Comparison of ENCODE assay signal across 22 cellular contexts in genomic region chr7:45054442-45054841, GRCh38. TPM values are rescaled to one million over a fixed set of nuclear protein-coding genes. Genes with fewer than 3 reads are reported as not detected.
DNase-seq lines count a peak whose midpoint lies in the region; ATAC-seq lines count a peak whose summit lies in the region.
"Had no signal": no experiment of that assay in that cellular context is flagged by ENCODE, and none has a peak within 500 bp of the region (broad histone marks: within the 10 kb centered on the region; RNA-seq: fewer than 3 reads in every experiment).

No MANE protein-coding gene starts in this region.

- DNase-seq in activated naive CD8-positive, alpha-beta T cell treated with anti-CD3 and anti-CD28 coated beads for 36 hours, result no peak
- DNase-seq in T-helper 17 cell (no peak), memory B cell (ENCODE audit: low spot score in 2 of 2) (no peak), KG1 (lab: John Stamatoyannopoulos, UW) (no peak)
- DNase-seq in stimulated activated CD4-positive, alpha-beta T cell treated with anti-CD3 and anti-CD28 coated beads, Interleukin-4, amount 100 ng/mL, for 1 hour, result no peak
- DNase-seq: colonic mucosa, foreskin melanocyte, left cardiac atrium, NCI-H2081, NCI-H226, right lobe of liver, SK-N-SH, trophoblast cell had no signal

- no peak overlapping the region for H3K4me3 Mint-ChIP-seq in activated naive CD8-positive, alpha-beta T cell
- H3K4me3 Mint-ChIP-seq in activated naive CD8-positive, alpha-beta T cell treated with anti-CD3 and anti-CD28 coated beads for 36 hours, result no peak overlapping the region
- no peak overlapping the region for H3K4me3 Mint-ChIP-seq in T-helper 17 cell
- H3K4me3 Mint-ChIP-seq in memory B cell, result no peak overlapping the region
- H3K4me3 Mint-ChIP-seq in stimulated activated memory B cell treated with anti-CD40 and anti-IgM and Interleukin-4, amounts not matched to agents 10 μg/mL and 1 μg/mL and 100 μg/mL, for 72 hours, result no peak overlapping the region
- H3K4me3 Mint-ChIP-seq: brain, GM23338, IgD-negative memory B cell, nephron had no signal

- ATAC-seq in T-helper 17 cell, result no peak
- ATAC-seq in memory B cell (ENCODE audit: low read depth), result no peak
- ATAC-seq in stimulated activated memory B cell treated with anti-CD40 and anti-IgM and Interleukin-4, amounts not matched to agents 10 μg/mL and 1 μg/mL and 100 μg/mL, for 72 hours, result no peak
- no peak for ATAC-seq in HG02938 (IDR thresholded peaks at IDR 0.05; ENCODE audit: unreplicated experiment)
- ATAC-seq: esophagus mucosa, GM23338, left cardiac atrium, right lobe of liver had no signal

- no peaks in the 10 kb centered on the region for H3K9me3 Mint-ChIP-seq in activated naive CD8-positive, alpha-beta T cell (ENCODE audit: low read depth)
- peaks cover 3% of the 10 kb centered on the region for H3K9me3 Mint-ChIP-seq in activated naive CD8-positive, alpha-beta T cell treated with anti-CD3 and anti-CD28 coated beads for 36 hours
- no peaks in the 10 kb centered on the region for H3K9me3 Mint-ChIP-seq in memory B cell
- no peaks in the 10 kb centered on the region for H3K9me3 Mint-ChIP-seq in stimulated activated memory B cell treated with anti-CD40 and anti-IgM and Interleukin-4, amounts not matched to agents 10 μg/mL and 1 μg/mL and 100 μg/mL, for 72 hours
- H3K9me3 Mint-ChIP-seq: GM23338, IgD-negative memory B cell had no signal

- H3K4me1 Mint-ChIP-seq in activated naive CD8-positive, alpha-beta T cell (ENCODE audit: low read depth), result peaks cover 70% of the 10 kb centered on the region
- peaks cover 48% of the 10 kb centered on the region for H3K4me1 Mint-ChIP-seq in activated naive CD8-positive, alpha-beta T cell treated with anti-CD3 and anti-CD28 coated beads for 36 hours
- H3K4me1 Mint-ChIP-seq in T-helper 17 cell, result peaks cover 53% of the 10 kb centered on the region
- H3K4me1 Mint-ChIP-seq in memory B cell, result peaks cover 39% of the 10 kb centered on the region
- peaks cover 64% of the 10 kb centered on the region for H3K4me1 Mint-ChIP-seq in stimulated activated memory B cell treated with anti-CD40 and anti-IgM and Interleukin-4, amounts not matched to agents 10 μg/mL and 1 μg/mL and 100 μg/mL, for 72 hours
- H3K4me1 Mint-ChIP-seq: brain, GM23338 had no signal

- H3K27ac Mint-ChIP-seq in activated naive CD8-positive, alpha-beta T cell, result peak overlapping the region; percentile 83
- no peak overlapping the region for H3K27ac Mint-ChIP-seq in activated naive CD8-positive, alpha-beta T cell treated with anti-CD3 and anti-CD28 coated beads for 36 hours
- H3K27ac Mint-ChIP-seq in T-helper 17 cell (peak overlapping the region; percentile 87), memory B cell (peak overlapping the region; percentile 38)
- H3K27ac Mint-ChIP-seq in stimulated activated memory B cell treated with anti-CD40 and anti-IgM and Interleukin-4, amounts not matched to agents 10 μg/mL and 1 μg/mL and 100 μg/mL, for 72 hours, result peak overlapping the region; percentile 33
- H3K27ac Mint-ChIP-seq: brain, GM23338, nephron had no signal

- H3K9me3 ChIP-seq in T-helper 17 cell (ENCODE audit: control insufficient read depth, low read length, poor library complexity, severe bottlenecking), result no peaks in the 10 kb centered on the region
- H3K9me3 ChIP-seq: adrenal gland, colonic mucosa, right lobe of liver, SK-N-SH had no signal

- peaks cover 25% of the 10 kb centered on the region for H3K36me3 Mint-ChIP-seq in activated naive CD8-positive, alpha-beta T cell
- peaks cover 27% of the 10 kb centered on the region for H3K36me3 Mint-ChIP-seq in activated naive CD8-positive, alpha-beta T cell treated with anti-CD3 and anti-CD28 coated beads for 36 hours
- peaks cover 7% of the 10 kb centered on the region for H3K36me3 Mint-ChIP-seq in T-helper 17 cell (ENCODE audit: low read depth)
- peaks cover 26% of the 10 kb centered on the region for H3K36me3 Mint-ChIP-seq in memory B cell
- H3K36me3 Mint-ChIP-seq in stimulated activated memory B cell treated with anti-CD40 and anti-IgM and Interleukin-4, amounts not matched to agents 10 μg/mL and 1 μg/mL and 100 μg/mL, for 72 hours, result peaks cover 64% of the 10 kb centered on the region

- H3K27me3 Mint-ChIP-seq in activated naive CD8-positive, alpha-beta T cell, result no peaks in the 10 kb centered on the region
- H3K27me3 Mint-ChIP-seq in activated naive CD8-positive, alpha-beta T cell treated with anti-CD3 and anti-CD28 coated beads for 36 hours, result no peaks in the 10 kb centered on the region
- no peaks in the 10 kb centered on the region for H3K27me3 Mint-ChIP-seq in T-helper 17 cell
- no peaks in the 10 kb centered on the region for H3K27me3 Mint-ChIP-seq in memory B cell
- no peaks in the 10 kb centered on the region for H3K27me3 Mint-ChIP-seq in stimulated activated memory B cell treated with anti-CD40 and anti-IgM and Interleukin-4, amounts not matched to agents 10 μg/mL and 1 μg/mL and 100 μg/mL, for 72 hours
- H3K27me3 Mint-ChIP-seq: brain, IgD-negative memory B cell had no signal

RNA-seq across cellular contexts. Expression of gene NACAD, which starts 34.3 kb away (rescaled TPM):
- under 1 TPM; 0.35 to 0.50 TPM for total RNA-seq in activated naive CD8-positive, alpha-beta T cell treated with anti-CD3 and anti-CD28 coated beads for 36 hours
- under 1 TPM; 0.15 to 0.47 TPM for total RNA-seq in T-helper 17 cell

RNA-seq across cellular contexts. Expression of gene CCM2, which starts 54.4 kb away (rescaled TPM):
- 10 to 100 TPM; 50.8 to 51.6 TPM for total RNA-seq in activated naive CD8-positive, alpha-beta T cell treated with anti-CD3 and anti-CD28 coated beads for 36 hours
- 10 to 100 TPM; 77.4 to 83.0 TPM for total RNA-seq in T-helper 17 cell

RNA-seq across cellular contexts. Expression of gene TBRG4, which starts 57.1 kb away (rescaled TPM):
- 100 to 1,000 TPM; 205 to 207 TPM for total RNA-seq in activated naive CD8-positive, alpha-beta T cell treated with anti-CD3 and anti-CD28 coated beads for 36 hours
- total RNA-seq in T-helper 17 cell, result 10 to 100 TPM; 63.6 to 85.1 TPM
